In genomic region chr5:80955082-80955481, GRCh38 we compare ENCODE assay signal across 37 cellular contexts.
"Had no signal": no experiment of that assay in that cellular context is flagged by ENCODE, and none has a peak within 500 bp of the region (broad histone marks: within the 10 kb centered on the region; RNA-seq: fewer than 3 reads in every experiment).

No MANE protein-coding gene starts in this region.

- H3K4me3 Mint-ChIP-seq: activated naive CD4-positive, alpha-beta T cell treated with anti-CD3 and anti-CD28 coated beads, Interleukin-2, amount 10 ng/mL, durations not matched to agents 7 days and 5 days; activated naive CD8-positive, alpha-beta T cell; activated naive CD8-positive, alpha-beta T cell treated with anti-CD3 and anti-CD28 coated beads, Interleukin-2, amount 50 U/mL, for 24 hours; activated T-cell treated with anti-CD3 and anti-CD28 coated beads, Interleukin-2, amount 50 U/mL, for 4 hours; activated T-helper 1 cell treated with anti-CD3 and anti-CD28 coated beads, Interleukin-12 subunit alpha, Interleukin-12 subunit beta, Interleukin-2, Interleukin-4 antibody, amounts not matched to agents 30 ng/mL and 10 ng/mL and 1 ng/mL, durations not matched to agents 14 hours and 24 hours and 36 hours; T-helper 1 cell treated with Interleukin-12 subunit alpha and Interleukin-12 subunit beta and Interleukin-4 antibody, amounts not matched to agents 30 μg/mL and 1 μg/mL, for 36 hours; T-helper 2 cell treated with Interferon-gamma antibody and Interleukin-4, amounts not matched to agents 5 μg/mL and 100 μg/mL, for 36 hours; WTC11 had no signal

- H3K36me3 Mint-ChIP-seq: activated naive CD4-positive, alpha-beta T cell treated with anti-CD3 and anti-CD28 coated beads, Interleukin-2, amount 10 ng/mL, durations not matched to agents 7 days and 5 days; WTC11 had no signal

- H3K9ac ChIP-seq: SK-N-SH had no signal

- H3K9me3 Mint-ChIP-seq: activated naive CD4-positive, alpha-beta T cell treated with anti-CD3 and anti-CD28 coated beads, Interleukin-2, amount 10 ng/mL, durations not matched to agents 7 days and 5 days; activated naive CD8-positive, alpha-beta T cell treated with anti-CD3 and anti-CD28 coated beads, Interleukin-2, amount 50 U/mL, for 24 hours; activated T-cell treated with anti-CD3 and anti-CD28 coated beads, Interleukin-2, amount 50 U/mL, for 4 hours; activated T-helper 1 cell treated with anti-CD3 and anti-CD28 coated beads, Interleukin-12 subunit alpha, Interleukin-12 subunit beta, Interleukin-2, Interleukin-4 antibody, amounts not matched to agents 30 ng/mL and 10 ng/mL and 1 ng/mL, durations not matched to agents 14 hours and 24 hours and 36 hours; T-helper 2 cell treated with Interferon-gamma antibody and Interleukin-4, amounts not matched to agents 5 μg/mL and 100 μg/mL, for 36 hours; WTC11 had no signal

- H3K27ac Mint-ChIP-seq: activated naive CD4-positive, alpha-beta T cell treated with anti-CD3 and anti-CD28 coated beads, Interleukin-2, amount 10 ng/mL, durations not matched to agents 7 days and 5 days; activated naive CD8-positive, alpha-beta T cell; activated naive CD8-positive, alpha-beta T cell treated with anti-CD3 and anti-CD28 coated beads, Interleukin-2, amount 50 U/mL, for 24 hours; activated T-helper 1 cell treated with anti-CD3 and anti-CD28 coated beads, Interleukin-12 subunit alpha, Interleukin-12 subunit beta, Interleukin-2, Interleukin-4 antibody, amounts not matched to agents 30 ng/mL and 10 ng/mL and 1 ng/mL, durations not matched to agents 14 hours and 24 hours and 36 hours; T-helper 1 cell treated with Interleukin-12 subunit alpha and Interleukin-12 subunit beta and Interleukin-4 antibody, amounts not matched to agents 30 μg/mL and 1 μg/mL, for 36 hours; T-helper 2 cell treated with Interferon-gamma antibody and Interleukin-4, amounts not matched to agents 5 μg/mL and 100 μg/mL, for 36 hours had no signal

- H3K27me3 Mint-ChIP-seq: activated naive CD8-positive, alpha-beta T cell had no signal

- H3K4me1 ChIP-seq: Peyer's patch had no signal

- H3K9me2 ChIP-seq: SK-N-SH had no signal

- H3K9me3 ChIP-seq: Peyer's patch, SJSA1, SK-N-SH had no signal

- H3K4me3 ChIP-seq: Peyer's patch had no signal

- DNase-seq: activated CD4-positive, alpha-beta T cell treated with anti-CD3 and anti-CD28 coated beads for 48 hours; activated CD4-positive, alpha-beta T cell treated with anti-CD3 and anti-CD28 coated beads, Interleukin-2, amount 50 U/mL, for 4 hours; activated CD4-positive, CD25-positive, alpha-beta regulatory T cell treated with anti-CD3 and anti-CD28 coated beads, Interleukin-2, amount 50 U/mL, for 72 hours; activated CD8-positive, alpha-beta memory T cell treated with anti-CD3 and anti-CD28 coated beads, Interleukin-2, amount 50 U/mL, for 4 hours; activated gamma-delta T cell treated with Interleukin-2 at 50 U/mL for 16 hours; activated naive CD4-positive, alpha-beta T cell treated with anti-CD3 and anti-CD28 coated beads, Interleukin-2, amount 10 ng/mL, durations not matched to agents 7 days and 5 days; activated naive CD8-positive, alpha-beta T cell treated with anti-CD3 and anti-CD28 coated beads, Interleukin-2, amount 50 U/mL, for 24 hours; activated T-cell treated with anti-CD3 and anti-CD28 coated beads for 4 hours; activated T-cell treated with anti-CD3 and anti-CD28 coated beads, Interleukin-2, amount 50 U/mL, for 4 hours; anterior cingulate cortex; brain microvascular endothelial cell; central memory CD4-positive, alpha-beta T cell; KG1; MM.1S; MV-4-11; NCI-H1092; NCI-H1436 treated with DMSO at 0.1 percent for 48 hours; NCI-H1694 treated with DMSO at 0.1 percent for 48 hours; NCI-H2029; NCI-H2171 treated with DMSO at 0.1 percent for 48 hours; NCI-H2227 treated with DMSO at 0.1 percent for 48 hours; NCI-H446; NCI-H510A treated with DMSO at 0.1 percent for 48 hours; NCI-H526 treated with DMSO at 0.1 percent for 48 hours; NCI-H82; PC-3; Peyer's patch; RPMI8226; SHP77 treated with DMSO at 0.1 percent for 48 hours; SK-N-SH had no signal

- H3K27me3 ChIP-seq: brain microvascular endothelial cell, Peyer's patch, SJSA1 had no signal

- FAIRE-seq: colon had no signal

- H3K36me3 ChIP-seq: brain microvascular endothelial cell, Peyer's patch, SJSA1 had no signal

- ATAC-seq: activated naive CD8-positive, alpha-beta T cell treated with anti-CD3 and anti-CD28 coated beads, Interleukin-2, amount 50 U/mL, for 24 hours; activated T-cell treated with anti-CD3 and anti-CD28 coated beads, Interleukin-2, amount 50 U/mL, for 4 hours; PC-3; WTC11 had no signal

- H3K27ac ChIP-seq: brain microvascular endothelial cell, Peyer's patch, SJSA1 had no signal
